ENCODE assay signal across 9 cellular contexts in genomic region chr10:52864459-52865106, GRCh38.
DNase-seq lines count a peak whose midpoint lies in the region; ATAC-seq and TF ChIP-seq lines count a peak whose summit lies in the region.
"Had no signal": no experiment of that assay in that cellular context is flagged by ENCODE, and none has a peak within 500 bp of the region (broad histone marks: within the 10 kb centered on the region; RNA-seq: fewer than 3 reads in every experiment).

No MANE protein-coding gene starts in this region.

- no peaks in the 10 kb centered on the region for H3K36me3 ChIP-seq in H7 (replicated peaks; ENCODE audit: control insufficient read depth, insufficient read depth, low read length)
- no peaks in the 10 kb centered on the region for H3K36me3 ChIP-seq in left ventricle myocardium inferior
- no peaks in the 10 kb centered on the region for H3K36me3 ChIP-seq in smooth muscle cell (ENCODE audit: low read depth)
- H3K36me3 ChIP-seq in gastroesophageal sphincter, result no peaks in the 10 kb centered on the region
- H3K36me3 ChIP-seq in esophagus muscularis mucosa, result no peaks in the 10 kb centered on the region

- H3K4me2 ChIP-seq in smooth muscle cell, result peak overlapping the region; percentile 50

- ATAC-seq in gastroesophageal sphincter (no peak), HG02852 (IDR thresholded peaks at IDR 0.05; ENCODE audit: unreplicated experiment) (no peak), HG02885 (IDR thresholded peaks at IDR 0.05; ENCODE audit: poor library complexity, unreplicated experiment) (no peak)

- H3K27me3 ChIP-seq in H7 (ENCODE audit: control insufficient read depth, insufficient read depth, low read length) (no peaks in the 10 kb centered on the region), left ventricle myocardium inferior (ENCODE audit: low read depth) (no peaks in the 10 kb centered on the region), smooth muscle cell (ENCODE audit: low read depth) (no peaks in the 10 kb centered on the region), gastroesophageal sphincter (no peaks in the 10 kb centered on the region), esophagus muscularis mucosa (no peaks in the 10 kb centered on the region)

- 28% methylated on average over 10 of the region's 10 CpGs for WGBS in smooth muscle cell (ENCODE audit: low lambda C conversion rate)
- 64 to 67% methylated on average over 3 to 4 of the region's 10 CpGs for WGBS in gastroesophageal sphincter (ENCODE audit: low coverage in 1 of 2), 2 donors
- WGBS in esophagus muscularis mucosa, result 59% methylated on average over 6 of the region's 10 CpGs

- H3K9me3 ChIP-seq in left ventricle myocardium inferior (replicated peaks), result no peaks in the 10 kb centered on the region
- no peaks in the 10 kb centered on the region for H3K9me3 ChIP-seq in smooth muscle cell (replicated peaks; ENCODE audit: low read depth)
- H3K9me3 ChIP-seq in gastroesophageal sphincter, result no peaks in the 10 kb centered on the region
- no peaks in the 10 kb centered on the region for H3K9me3 ChIP-seq in esophagus muscularis mucosa

- no peak for TF ChIP-seq POLR2A in gastroesophageal sphincter (IDR thresholded peaks at IDR 0.05)
- TF ChIP-seq POLR2A in esophagus muscularis mucosa (IDR thresholded peaks at IDR 0.05; ENCODE audit: low read depth), result no peak

- H3K27ac ChIP-seq in left ventricle myocardium inferior (replicated peaks), result no peak overlapping the region
- peak overlapping the region; percentile 68 for H3K27ac ChIP-seq in smooth muscle cell (ENCODE audit: low read depth)
- H3K27ac ChIP-seq in gastroesophageal sphincter, result no peak overlapping the region
- no peak overlapping the region for H3K27ac ChIP-seq in esophagus muscularis mucosa (replicated peaks in 1 of 4)

- intact Hi-C loops in left ventricle myocardium inferior (cut with micrococcal nuclease) (no loop called here), esophagus muscularis mucosa (cut with DNase I) (no loop called here)

- TF ChIP-seq CTCF in left ventricle myocardium inferior (IDR thresholded peaks at IDR 0.05; ENCODE audit: borderline replicate concordance), result no peak
- no peak for TF ChIP-seq CTCF in smooth muscle cell (IDR thresholded peaks at IDR 0.05; ENCODE audit: borderline replicate concordance, insufficient read depth, poor library complexity, severe bottlenecking)
- no peak for TF ChIP-seq CTCF in gastroesophageal sphincter (IDR thresholded peaks at IDR 0.05)
- TF ChIP-seq CTCF in esophagus muscularis mucosa (IDR thresholded peaks at IDR 0.05), result no peak

- DNase-seq in H7, result peak; percentile 64
- DNase-seq in SW480 (ENCODE audit: low spot score), result peak; percentile 13
- peak; percentile 34 for DNase-seq in left ventricle myocardium inferior
- DNase-seq in smooth muscle cell (lab: John Stamatoyannopoulos, UW; ENCODE audit: unreplicated experiment), result peak; percentile 42
- DNase-seq in esophagus muscularis mucosa (ENCODE audit: extremely low spot score), result no peak
- DNase-seq: glutamatergic neuron had no signal

- peak overlapping the region; percentile 31 for H2AFZ ChIP-seq in smooth muscle cell (ENCODE audit: low read depth)

- H4K20me1 ChIP-seq in smooth muscle cell (ENCODE audit: low read depth), result no peaks in the 10 kb centered on the region

- no peak for TF ChIP-seq EP300 in gastroesophageal sphincter (IDR thresholded peaks at IDR 0.05)
- no peak for TF ChIP-seq EP300 in esophagus muscularis mucosa (IDR thresholded peaks at IDR 0.05)

- H3K9ac ChIP-seq in smooth muscle cell (ENCODE audit: low read depth), result no peak overlapping the region

- H3K79me2 ChIP-seq in smooth muscle cell (ENCODE audit: low read depth), result no peaks in the 10 kb centered on the region

- peaks cover 6% of the 10 kb centered on the region for H3F3A ChIP-seq in smooth muscle cell (ENCODE audit: low read depth)

- H3K4me3 ChIP-seq in H7 (ENCODE audit: insufficient read depth, low read depth, low read length), result no peak overlapping the region
- no peak overlapping the region for H3K4me3 ChIP-seq in left ventricle myocardium inferior
- H3K4me3 ChIP-seq in smooth muscle cell, result no peak overlapping the region
- H3K4me3 ChIP-seq in gastroesophageal sphincter, result no peak overlapping the region
- no peak overlapping the region for H3K4me3 ChIP-seq in esophagus muscularis mucosa

- peaks cover 12% of the 10 kb centered on the region for H3K4me1 ChIP-seq in left ventricle myocardium inferior
- peaks cover 5% of the 10 kb centered on the region for H3K4me1 ChIP-seq in smooth muscle cell (ENCODE audit: low read depth)
- no peaks in the 10 kb centered on the region for H3K4me1 ChIP-seq in gastroesophageal sphincter
- H3K4me1 ChIP-seq in esophagus muscularis mucosa, result no peaks in the 10 kb centered on the region
